28 cellular contexts compared by ENCODE assay signal in genomic region chr7:20543565-20543964, GRCh38.
"Had no signal": no experiment of that assay in that cellular context is flagged by ENCODE, and none has a peak within 500 bp of the region (broad histone marks: within the 10 kb centered on the region; RNA-seq: fewer than 3 reads in every experiment).

No MANE protein-coding gene starts in this region.

- H3K9me3 ChIP-seq: lower lobe of right lung, mucosa of descending colon, ovary, right atrium auricular region, right lobe of liver, stomach, testis, thyroid gland, transverse colon, upper lobe of left lung, vagina had no signal

- H3K4me1 ChIP-seq: left lung, lower lobe of right lung, right atrium auricular region, right lobe of liver, stomach, testis, thyroid gland, transverse colon, upper lobe of left lung had no signal

- H3K27ac ChIP-seq: left lung, lower lobe of right lung, ovary, right atrium auricular region, right lobe of liver, skin epidermis, stomach, testis, thyroid gland, transverse colon, upper lobe of left lung, vagina had no signal

- DNase-seq: hypothalamus; immature natural killer cell; kidney; left colon; left lung; lower lobe of right lung; midbrain; mucosa of descending colon; naive thymus-derived CD4-positive, alpha-beta T cell; ovary; right lobe of liver; stimulated activated CD4-positive, alpha-beta T cell treated with anti-CD3 and anti-CD28 coated beads, Interleukin-12 subunit alpha, Interleukin-12 subunit beta, amount 100 ng/mL, for 4 hours; stimulated activated CD4-positive, alpha-beta T cell treated with anti-CD3 and anti-CD28 coated beads, Interleukin-15, amount 100 ng/mL, for 24 hours; stimulated activated CD4-positive, alpha-beta T cell treated with anti-CD3 and anti-CD28 coated beads, Interleukin-2, amount 100 ng/mL, for 24 hours; stimulated activated CD4-positive, alpha-beta T cell treated with anti-CD3 and anti-CD28 coated beads, Interleukin-4, amount 100 ng/mL, for 1 hour; stimulated activated naive B cell treated with anti-CD40 and anti-IgM and Interleukin-4, amounts not matched to agents 10 μg/mL and 1 μg/mL and 100 μg/mL, for 72 hours; stimulated activated naive CD8-positive, alpha-beta T cell treated with anti-CD3 and anti-CD28 coated beads, Interleukin-15, Interleukin-2, amounts not matched to agents 100 U/mL and 50 U/mL, for 24 hours; stomach; testis; thyroid gland; transverse colon; upper lobe of left lung had no signal

- H3K4me1 Mint-ChIP-seq: immature natural killer cell had no signal

- FAIRE-seq: islet of Langerhans, kidney had no signal

- H3K36me3 ChIP-seq: left lung, lower lobe of right lung, ovary, right atrium auricular region, right lobe of liver, stomach, thyroid gland, transverse colon, upper lobe of left lung, vagina had no signal

- H3K27me3 Mint-ChIP-seq: naive thymus-derived CD4-positive, alpha-beta T cell; natural killer cell treated with Interleukin-12 subunit alpha and Interleukin-12 subunit beta and Interleukin-15 and Interleukin-18, amount 100 ng/mL, for 72 hours; progenitor cell of endocrine pancreas had no signal

- H3K4me3 ChIP-seq: left lung, lower lobe of right lung, mucosa of descending colon, ovary, right atrium auricular region, right lobe of liver, skin epidermis, stomach, testis, thyroid gland, transverse colon, upper lobe of left lung, vagina had no signal

- H3K27me3 ChIP-seq: left lung, ovary, right atrium auricular region, right lobe of liver, stomach, testis, thyroid gland, transverse colon, upper lobe of left lung, vagina had no signal

- H3K36me3 Mint-ChIP-seq: immature natural killer cell; naive thymus-derived CD4-positive, alpha-beta T cell; natural killer cell treated with Interleukin-12 subunit alpha and Interleukin-12 subunit beta and Interleukin-15 and Interleukin-18, amount 100 ng/mL, for 72 hours; stimulated activated naive B cell treated with anti-CD40 and anti-IgM and Interleukin-4, amounts not matched to agents 10 μg/mL and 1 μg/mL and 100 μg/mL, for 72 hours had no signal

- H3K4me3 Mint-ChIP-seq: immature natural killer cell; naive thymus-derived CD4-positive, alpha-beta T cell; natural killer cell treated with Interleukin-12 subunit alpha and Interleukin-12 subunit beta and Interleukin-15 and Interleukin-18, amount 100 ng/mL, for 72 hours; stimulated activated naive B cell treated with anti-CD40 and anti-IgM and Interleukin-4, amounts not matched to agents 10 μg/mL and 1 μg/mL and 100 μg/mL, for 72 hours had no signal

- ATAC-seq: left colon; left lung; lower lobe of right lung; mucosa of descending colon; naive thymus-derived CD4-positive, alpha-beta T cell; natural killer cell treated with Interleukin-12 subunit alpha and Interleukin-12 subunit beta and Interleukin-15 and Interleukin-18, amount 100 ng/mL, for 72 hours; right lobe of liver; stimulated activated naive B cell treated with anti-CD40 and anti-IgM and Interleukin-4, amounts not matched to agents 10 μg/mL and 1 μg/mL and 100 μg/mL, for 72 hours; stimulated activated naive CD8-positive, alpha-beta T cell treated with anti-CD3 and anti-CD28 coated beads, Interleukin-15, Interleukin-2, amounts not matched to agents 100 U/mL and 50 U/mL, for 24 hours had no signal

- H3K27ac Mint-ChIP-seq: immature natural killer cell; naive thymus-derived CD4-positive, alpha-beta T cell; natural killer cell treated with Interleukin-12 subunit alpha and Interleukin-12 subunit beta and Interleukin-15 and Interleukin-18, amount 100 ng/mL, for 72 hours; progenitor cell of endocrine pancreas; stimulated activated naive B cell treated with anti-CD40 and anti-IgM and Interleukin-4, amounts not matched to agents 10 μg/mL and 1 μg/mL and 100 μg/mL, for 72 hours had no signal
